In genomic region chr14:44428239-44428924, GRCh38 we compare ENCODE assay signal across 23 cellular contexts.
A peak's percentile ranks its signal among the peaks of the same experiment; 100 is the strongest.
DNase-seq lines count a peak whose midpoint lies in the region; ATAC-seq, FAIRE-seq and TF ChIP-seq lines count a peak whose summit lies in the region.
"Had no signal": no experiment of that assay in that cellular context is flagged by ENCODE, and none has a peak within 500 bp of the region (broad histone marks: within the 10 kb centered on the region; RNA-seq: fewer than 3 reads in every experiment).

No MANE protein-coding gene starts in this region.

- no peak overlapping the region for H3K27ac Mint-ChIP-seq in GM23338
- H3K27ac Mint-ChIP-seq: CD14-positive monocyte had no signal

- TF ChIP-seq POLR2A in K562 (conservative IDR thresholded peaks at IDR 0.05), result no peak
- TF ChIP-seq POLR2A in right lobe of liver (IDR thresholded peaks at IDR 0.05), result no peak

- H3K9me2 ChIP-seq in GM23338 (ENCODE audit: insufficient read depth), result no peaks in the 10 kb centered on the region

- H3K9ac ChIP-seq in K562 (ENCODE audit: insufficient read depth in 1 of 2, low read depth in 2 of 2, low read length in 2 of 2), result no peak overlapping the region

- no TSS peak for BruUV-seq in K562 (replicated peaks; lab: Mats Ljungman, UMichigan)

- DNase-seq in NCI-H82 (lab: John Stamatoyannopoulos, UW) (peak; percentile 8), NCI-H82 treated with DMSO at 0.1 percent for 48 hours (lab: John Stamatoyannopoulos, UW; ENCODE audit: unreplicated experiment) (no peak), K562 (ENCODE audit: extremely low read depth in 1 of 4, low spot score in 3 of 4) (no peak), right lobe of liver (no peak), GM23338 (ENCODE audit: low spot score) (no peak)
- DNase-seq: 8988T, ACHN, BE2C, DMS153, DND-41, H7, Kasumi-1, NCI-H2029, NCI-H446 treated with DMSO at 0.1 percent for 48 hours, NCI-H526, Peyer's patch, SHP77 treated with DMSO at 0.1 percent for 48 hours had no signal

- WGBS in K562 (ENCODE audit: insufficient coverage, low coverage, missing lambda C conversion rate), result 0% methylated on average over 1 of the region's 2 CpGs
- WGBS in right lobe of liver (ENCODE audit: insufficient coverage, low coverage, low lambda C conversion rate, missing lambda C conversion rate), result 5% methylated on average over 2 of the region's 2 CpGs

- ATAC-seq in K562 (no peak), right lobe of liver (peak; percentile 57 to 92 (median 73)), HG03139 (IDR thresholded peaks at IDR 0.05; ENCODE audit: unreplicated experiment) (no peak), HG02885 (IDR thresholded peaks at IDR 0.05; ENCODE audit: poor library complexity, unreplicated experiment) (no peak), GM23338 (no peak)

- no peak for FAIRE-seq in K562 (lab: Jason Lieb, UNC)
- FAIRE-seq: GM12892 had no signal

- H3K27me3 ChIP-seq in K562 (ENCODE audit: control insufficient read depth in 2 of 2, insufficient read depth in 2 of 2, low read length in 2 of 2) (no peaks in the 10 kb centered on the region), right lobe of liver (no peaks in the 10 kb centered on the region), GM23338 (ENCODE audit: insufficient read depth) (no peaks in the 10 kb centered on the region)
- H3K27me3 ChIP-seq: BE2C, Peyer's patch had no signal

- H2AFZ ChIP-seq in K562 (ENCODE audit: low read depth, low read length), result no peak overlapping the region
- H2AFZ ChIP-seq in GM23338, result no peak overlapping the region

- TF ChIP-seq EP300 in K562 (IDR thresholded peaks at IDR 0.05; ENCODE audit: low read length), result no peak

- intact Hi-C loops in K562 (cut with micrococcal nuclease), result no loop called here
- intact Hi-C loops in right lobe of liver (cut with DNase I), result no loop called here

- H3K4me1 ChIP-seq in K562 (replicated peaks in 1 of 2; ENCODE audit: control insufficient read depth in 2 of 2, insufficient read depth in 2 of 2, low read length in 2 of 2) (no peaks in the 10 kb centered on the region), right lobe of liver (no peaks in the 10 kb centered on the region), GM23338 (ENCODE audit: insufficient read depth) (no peaks in the 10 kb centered on the region; the same call in 1 of the 2 replicates)
- H3K4me1 ChIP-seq: BE2C, Peyer's patch had no signal

- H3K36me3 ChIP-seq in K562 (ENCODE audit: control insufficient read depth, insufficient read depth, low read length) (no peaks in the 10 kb centered on the region), right lobe of liver (no peaks in the 10 kb centered on the region), GM23338 (ENCODE audit: insufficient read depth) (no peaks in the 10 kb centered on the region; the same call in 1 of the 2 replicates)
- H3K36me3 ChIP-seq: BE2C, Peyer's patch had no signal

- H4K20me1 ChIP-seq in K562 (replicated peaks; ENCODE audit: control insufficient read depth, insufficient read depth, low read length) (no peaks in the 10 kb centered on the region), GM23338 (replicated peaks; ENCODE audit: insufficient read depth) (no peaks in the 10 kb centered on the region)

- peaks cover 11% of the 10 kb centered on the region; the same call in 2 of the 3 replicates for H3K9me3 Mint-ChIP-seq in GM23338

- H3K36me3 Mint-ChIP-seq in GM23338 (ENCODE audit: low read depth), result peaks cover 4% of the 10 kb centered on the region; the same call in 2 of the 3 replicates
- H3K36me3 Mint-ChIP-seq: CD14-positive monocyte had no signal

- no peak overlapping the region for H3K4me2 ChIP-seq in K562 (ENCODE audit: insufficient read depth, low read length)
- no peak overlapping the region for H3K4me2 ChIP-seq in GM23338

- no peak overlapping the region for H3K4me3 ChIP-seq in K562
- no peak overlapping the region for H3K4me3 ChIP-seq in right lobe of liver
- no peak overlapping the region for H3K4me3 ChIP-seq in GM23338
- H3K4me3 ChIP-seq: Peyer's patch, SK-N-MC had no signal

- no peaks in the 10 kb centered on the region for H3K79me2 ChIP-seq in K562 (ENCODE audit: control insufficient read depth, insufficient read depth, low read length)
- no peaks in the 10 kb centered on the region for H3K79me2 ChIP-seq in GM23338 (replicated peaks; ENCODE audit: insufficient read depth)

- no peaks in the 10 kb centered on the region for H3K27me3 Mint-ChIP-seq in GM23338 (ENCODE audit: insufficient read depth, low read depth, poor library complexity)

- CTCF ChIA-PET in K562 (lab: Yijun Ruan, JAX; ENCODE audit: low intra/inter-chr PET ratio), result no interaction called here

- H3K9me3 ChIP-seq in K562 (replicated peaks; ENCODE audit: control insufficient read depth, insufficient read depth, low read depth, low read length) (no peaks in the 10 kb centered on the region), right lobe of liver (no peaks in the 10 kb centered on the region)
- H3K9me3 ChIP-seq: BE2C, Peyer's patch had no signal

- no peak overlapping the region for H3K27ac ChIP-seq in K562 (ENCODE audit: extremely low read depth, low read depth, low read length)
- H3K27ac ChIP-seq in right lobe of liver, result no peak overlapping the region
- H3K27ac ChIP-seq in GM23338 (ENCODE audit: low read depth), result no peak overlapping the region
- H3K27ac ChIP-seq: HL-60, SK-N-MC had no signal

- H3F3A ChIP-seq in GM23338 (replicated peaks; ENCODE audit: low read depth), result no peaks in the 10 kb centered on the region

- in situ Hi-C loops in K562 (cut with MboI), result no loop called here

- H3K9me1 ChIP-seq in K562 (ENCODE audit: control insufficient read depth, insufficient read depth, low read length), result no peaks in the 10 kb centered on the region

- TF ChIP-seq RAD21 in K562 (CRISPR knock-in tag; conservative IDR thresholded peaks at IDR 0.05 in 1 of 2, IDR thresholded peaks at IDR 0.05 in 1 of 2), result no peak

- H3K4me3 Mint-ChIP-seq in GM23338, result no peak overlapping the region
- H3K4me3 Mint-ChIP-seq: CD14-positive monocyte had no signal

- TF ChIP-seq CTCF in K562 (IDR thresholded peaks at IDR 0.05 in 2 of 3, conservative IDR thresholded peaks at IDR 0.05 in 1 of 3; ENCODE audit: insufficient read depth in 2 of 3, low read depth in 1 of 3, low read length in 3 of 3), result no peak
- no peak for TF ChIP-seq CTCF in right lobe of liver (IDR thresholded peaks at IDR 0.05)
- no peak for TF ChIP-seq CTCF in GM23338 (conservative IDR thresholded peaks at IDR 0.05; ENCODE audit: low read depth in 2 of 2)

- POLR2A ChIA-PET in K562 (lab: Yijun Ruan, JAX), result no interaction called here

- peaks cover 4% of the 10 kb centered on the region; the same call in 1 of the 3 replicates for H3K4me1 Mint-ChIP-seq in GM23338
- H3K4me1 Mint-ChIP-seq: CD14-positive monocyte had no signal

TF ChIP-seq in K562, 482 proteins besides CTCF, POLR2A, EP300 and RAD21:
- TF ChIP-seq SREBF1 (IDR thresholded peaks at IDR 0.05; ENCODE audit: borderline replicate concordance, low read depth, low read length), result no peak
- TF ChIP-seq ZNF436 (CRISPR knock-in tag; IDR thresholded peaks at IDR 0.05), result no peak
- TF ChIP-seq CBFA2T3 (IDR thresholded peaks at IDR 0.05), result peak; percentile 34
- TF ChIP-seq CBFA2T2 (conservative IDR thresholded peaks at IDR 0.05), result 0 out of 2 replicates have a peak, but pooled peaks have one; percentile 18

Comparison
In these comparisons a context has a peak if more than half of its experiments do, and no peak if none do; other contexts are left out.
1. ATAC-seq: peak in right lobe of liver (4 of 4); none in K562 (single experiment), HG03139 (single experiment), HG02885 (single experiment) and GM23338 (single experiment).